ENCODE assay signal across 14 cellular contexts in genomic region chr3:127375151-127375937, GRCh38.
"Had no signal": no experiment of that assay in that cellular context is flagged by ENCODE, and none has a peak within 500 bp of the region (broad histone marks: within the 10 kb centered on the region; RNA-seq: fewer than 3 reads in every experiment).

No MANE protein-coding gene starts in this region.

- FAIRE-seq: urothelium cell line had no signal

- H3K4me1 ChIP-seq: colonic mucosa, thyroid gland had no signal

- H3K27ac ChIP-seq: colonic mucosa, epithelial cell of prostate, thyroid gland had no signal

- H3K9me3 ChIP-seq: colonic mucosa, mucosa of descending colon, thyroid gland had no signal

- H3K4me3 ChIP-seq: colonic mucosa, mucosa of descending colon, thyroid gland had no signal

- H3K27me3 ChIP-seq: colonic mucosa, thyroid gland had no signal

- H3K36me3 ChIP-seq: colonic mucosa, thyroid gland had no signal

- ATAC-seq: activated T-cell treated with anti-CD3 and anti-CD28 coated beads, Interleukin-2, amount 50 U/mL, for 72 hours; mucosa of descending colon had no signal

- DNase-seq: activated CD4-positive, alpha-beta memory T cell treated with anti-CD3 and anti-CD28 coated beads for 36 hours; activated CD4-positive, alpha-beta T cell treated with anti-CD3 and anti-CD28 coated beads for 48 hours; activated effector memory CD4-positive, alpha-beta T cell treated with Interleukin-2 at 50 U/mL for 16 hours; activated naive CD4-positive, alpha-beta T cell treated with anti-CD3 and anti-CD28 coated beads for 36 hours; activated naive CD8-positive, alpha-beta T cell treated with anti-CD3 and anti-CD28 coated beads, Interleukin-2, amount 10 ng/mL, durations not matched to agents 7 days and 5 days; activated T-cell treated with anti-CD3 and anti-CD28 coated beads, Interleukin-2, amount 50 U/mL, for 72 hours; amniotic stem cell; colonic mucosa; mucosa of descending colon; nephron progenitor cell; substantia nigra; thyroid gland had no signal
